15 cellular contexts compared by ENCODE assay signal in the genomic region with DNA sequence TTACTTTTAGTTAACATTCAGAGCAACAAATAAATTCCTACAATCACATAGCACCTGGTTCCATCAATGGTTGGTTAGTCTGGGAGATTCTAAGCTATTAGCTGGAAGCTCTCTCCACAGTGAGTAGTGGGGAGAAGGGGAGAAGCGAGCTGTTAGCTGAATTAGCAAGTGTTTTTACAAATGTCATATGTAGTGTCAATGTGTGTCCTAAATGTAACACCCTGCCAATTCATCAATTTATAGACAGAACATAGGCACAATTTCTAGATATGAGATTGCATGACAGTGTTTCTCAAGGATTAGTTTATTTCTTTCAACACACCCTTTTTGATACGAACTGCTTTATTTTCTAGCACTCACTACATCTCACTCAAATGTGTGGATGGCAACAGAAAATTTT.
A peak's percentile ranks its signal among the peaks of the same experiment; 100 is the strongest.
DNase-seq lines count a peak whose midpoint lies in the region; ATAC-seq and TF ChIP-seq lines count a peak whose summit lies in the region.
"Had no signal": no experiment of that assay in that cellular context is flagged by ENCODE, and none has a peak within 500 bp of the region (broad histone marks: within the 10 kb centered on the region; RNA-seq: fewer than 3 reads in every experiment).

No MANE protein-coding gene starts in this region.

- H3K4me1 ChIP-seq in tibial artery, result peaks cover 0 to 64% (median 30%) of the 10 kb centered on the region in 4 donors
- H3K4me1 ChIP-seq: BLaER1 had no signal

- H3K36me3 ChIP-seq in tibial artery, result no peaks in the 10 kb centered on the region
- H3K36me3 ChIP-seq: BLaER1 had no signal

- H3K27me3 ChIP-seq in dorsolateral prefrontal cortex (no peaks in the 10 kb centered on the region), tibial artery (no peaks in the 10 kb centered on the region)
- H3K27me3 ChIP-seq: BLaER1 had no signal

- no peaks in the 10 kb centered on the region for H3K36me3 Mint-ChIP-seq in nephron (ENCODE audit: low read depth)
- H3K36me3 Mint-ChIP-seq: CD4-positive, alpha-beta memory T cell had no signal

- peak overlapping the region; percentile 82 to 98 (median 89) for H3K27ac Mint-ChIP-seq in nephron
- H3K27ac Mint-ChIP-seq: CD4-positive, alpha-beta memory T cell had no signal

- H3K4me3 ChIP-seq in dorsolateral prefrontal cortex (no peak overlapping the region), tibial artery (no peak overlapping the region)
- H3K4me3 ChIP-seq: BLaER1, GM12878 had no signal

- H3K9me3 ChIP-seq in tibial artery, result no peaks in the 10 kb centered on the region
- H3K9me3 ChIP-seq: BLaER1 had no signal

- TF ChIP-seq CTCF in dorsolateral prefrontal cortex (IDR thresholded peaks at IDR 0.05 in 54 of 56, conservative IDR thresholded peaks at IDR 0.05 in 2 of 56; ENCODE audit: low read depth in 1 of 56, partially characterized antibody in 56 of 56) (no peak), nephron (IDR thresholded peaks at IDR 0.05; ENCODE audit: unreplicated experiment in 3 of 3) (no peak), tibial artery (IDR thresholded peaks at IDR 0.05) (no peak)

- intact Hi-C loops in dorsolateral prefrontal cortex (cut with DNase I), result loop anchor here in 1 of 2 donors (5.0 kb wide), 1 partner anchor 43 kb away; no protein-coding TSS in a partner anchor
- intact Hi-C loops in tibial artery (cut with DNase I; ENCODE audit: low total_unique reads), result no loop called here

- no peak for ATAC-seq in GM19035 (IDR thresholded peaks at IDR 0.05; ENCODE audit: unreplicated experiment)
- ATAC-seq in GM19324 (IDR thresholded peaks at IDR 0.05; ENCODE audit: low FRiP score, unreplicated experiment), result no peak
- ATAC-seq: GM12878 had no signal

- H3K4me1 Mint-ChIP-seq in nephron, result peaks cover 78% of the 10 kb centered on the region
- H3K4me1 Mint-ChIP-seq: CD4-positive, alpha-beta memory T cell had no signal

- DNase-seq in NCI-H69 (lab: John Stamatoyannopoulos, UW), result peak; percentile 35
- no peak for DNase-seq in dorsolateral prefrontal cortex
- DNase-seq in tibial artery, result no peak
- DNase-seq in DMS79 (lab: John Stamatoyannopoulos, UW), result no peak
- DNase-seq: CD4-positive, alpha-beta memory T cell; EL; NCI-H1105; NCI-H2171 treated with DMSO at 0.1 percent for 48 hours; NCI-H748 treated with DMSO at 0.1 percent for 48 hours; OCI-M1 had no signal

- peak overlapping the region in 49 of 59 donors; percentile 3 to 86 (median 57) for H3K27ac ChIP-seq in dorsolateral prefrontal cortex
- peak overlapping the region; percentile 51 to 67 for H3K27ac ChIP-seq in tibial artery
- H3K27ac ChIP-seq: BLaER1 had no signal

- no peak overlapping the region for H3K4me3 Mint-ChIP-seq in nephron
- H3K4me3 Mint-ChIP-seq: CD4-positive, alpha-beta memory T cell had no signal

- no peaks in the 10 kb centered on the region for H3K27me3 Mint-ChIP-seq in nephron (ENCODE audit: low read depth)
- H3K27me3 Mint-ChIP-seq: CD4-positive, alpha-beta memory T cell had no signal

- H3K9me3 Mint-ChIP-seq in nephron, result no peaks in the 10 kb centered on the region
